In the genomic region with DNA sequence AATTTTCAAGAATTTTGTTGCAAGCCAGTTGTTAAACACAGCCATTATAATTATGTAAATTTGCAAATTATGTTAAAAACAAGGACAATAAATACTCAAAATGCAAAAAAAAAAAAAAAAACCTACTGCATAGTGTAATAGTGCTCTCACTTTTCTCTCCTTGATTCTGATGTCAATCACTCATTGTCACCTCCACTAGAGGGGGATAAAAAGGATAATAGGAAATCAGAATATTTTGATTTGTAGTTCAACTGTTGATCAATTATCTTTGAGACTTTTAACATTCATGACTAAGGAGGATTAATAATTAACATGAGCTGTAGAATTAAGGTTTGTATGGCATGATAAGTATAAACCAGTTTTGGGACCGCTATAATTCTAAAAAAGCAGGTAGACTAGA, we compare ENCODE assay signal across 1 cellular context.
TF ChIP-seq lines count a peak whose summit lies in the region.

No MANE protein-coding gene starts in this region.

TF ChIP-seq in K562, 482 proteins besides CTCF, POLR2A, EP300 and RAD21 (continued from another document):
- TF ChIP-seq, protein P1, sequence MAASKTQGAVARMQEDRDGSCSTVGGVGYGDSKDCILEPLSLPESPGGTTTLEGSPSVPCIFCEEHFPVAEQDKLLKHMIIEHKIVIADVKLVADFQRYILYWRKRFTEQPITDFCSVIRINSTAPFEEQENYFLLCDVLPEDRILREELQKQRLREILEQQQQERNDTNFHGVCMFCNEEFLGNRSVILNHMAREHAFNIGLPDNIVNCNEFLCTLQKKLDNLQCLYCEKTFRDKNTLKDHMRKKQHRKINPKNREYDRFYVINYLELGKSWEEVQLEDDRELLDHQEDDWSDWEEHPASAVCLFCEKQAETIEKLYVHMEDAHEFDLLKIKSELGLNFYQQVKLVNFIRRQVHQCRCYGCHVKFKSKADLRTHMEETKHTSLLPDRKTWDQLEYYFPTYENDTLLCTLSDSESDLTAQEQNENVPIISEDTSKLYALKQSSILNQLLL (CRISPR knock-in tag; IDR thresholded peaks at IDR 0.05; ENCODE audit: borderline replicate concordance) = no peak
- TF ChIP-seq HEY1 (CRISPR knock-in tag; IDR thresholded peaks at IDR 0.05; ENCODE audit: borderline replicate concordance) = no peak
- TF ChIP-seq MEF2D (tag; conservative IDR thresholded peaks at IDR 0.05; ENCODE audit: low read depth) = no peak
- no peak for TF ChIP-seq CBX2 (IDR thresholded peaks at IDR 0.05; ENCODE audit: insufficient read depth, low read length, poor library complexity, severe bottlenecking)
- TF ChIP-seq PHF21A (IDR thresholded peaks at IDR 0.05; ENCODE audit: borderline replicate concordance, low read depth) = no peak
